In the genomic region with DNA sequence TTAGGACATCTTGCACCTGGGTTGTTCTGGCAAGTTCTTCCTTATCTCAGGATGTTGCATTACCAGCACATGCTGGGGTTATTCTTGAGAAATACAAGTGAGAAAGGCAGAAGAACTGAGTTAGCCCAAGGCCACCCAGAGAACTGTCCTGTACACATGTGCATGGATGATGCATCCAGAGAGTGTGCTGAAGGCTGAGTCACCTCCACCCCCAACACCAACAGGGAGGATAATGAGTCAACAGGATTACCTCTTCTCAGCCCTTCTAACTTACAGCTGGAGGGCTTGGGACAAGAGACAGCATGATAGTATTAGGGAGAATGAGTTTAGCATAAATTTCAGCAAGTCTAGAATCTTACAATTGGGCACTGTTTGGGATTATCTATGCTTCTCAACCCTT, we compare ENCODE assay signal across 9 cellular contexts. TPM values are rescaled to one million over a fixed set of nuclear protein-coding genes. Genes with fewer than 3 reads are reported as not detected.
DNase-seq lines count a peak whose midpoint lies in the region; ATAC-seq and TF ChIP-seq lines count a peak whose summit lies in the region.
"Had no signal": no experiment of that assay in that cellular context is flagged by ENCODE, and none has a peak within 500 bp of the region (broad histone marks: within the 10 kb centered on the region; RNA-seq: fewer than 3 reads in every experiment).

No MANE protein-coding gene starts in this region.

- no peak for TF ChIP-seq CTCF in epithelial cell of proximal tubule (conservative IDR thresholded peaks at IDR 0.05; ENCODE audit: low read depth, low read length)
- TF ChIP-seq CTCF in lower lobe of right lung (IDR thresholded peaks at IDR 0.05), result no peak
- no peak for TF ChIP-seq CTCF in tibial nerve (IDR thresholded peaks at IDR 0.05)

- ATAC-seq in activated CD8-positive, alpha-beta memory T cell treated with anti-CD3 and anti-CD28 coated beads, Interleukin-2, amount 10 ng/mL, durations not matched to agents 7 days and 5 days, result peak; percentile 66
- no peak for ATAC-seq in lower lobe of right lung

- no peak for TF ChIP-seq POLR2A in tibial nerve (IDR thresholded peaks at IDR 0.05)

- H3K4me1 ChIP-seq in lower lobe of right lung (no peaks in the 10 kb centered on the region), tibial nerve (no peaks in the 10 kb centered on the region)

- H3K4me3 ChIP-seq in epithelial cell of proximal tubule (ENCODE audit: low read depth, low read length), result no peak overlapping the region
- H3K4me3 ChIP-seq in lower lobe of right lung, result no peak overlapping the region
- H3K4me3 ChIP-seq in tibial nerve, result no peak overlapping the region

- no peaks in the 10 kb centered on the region for H3K36me3 Mint-ChIP-seq in activated CD8-positive, alpha-beta memory T cell treated with anti-CD3 and anti-CD28 coated beads, Interleukin-2, amount 10 ng/mL, durations not matched to agents 7 days and 5 days

- H3K27ac ChIP-seq in lower lobe of right lung, result no peak overlapping the region
- no peak overlapping the region for H3K27ac ChIP-seq in tibial nerve

- no peaks in the 10 kb centered on the region for H3K9me3 Mint-ChIP-seq in activated CD8-positive, alpha-beta memory T cell treated with anti-CD3 and anti-CD28 coated beads, Interleukin-2, amount 10 ng/mL, durations not matched to agents 7 days and 5 days (ENCODE audit: low read depth)

- peaks cover 5% of the 10 kb centered on the region for H3K4me1 Mint-ChIP-seq in activated CD8-positive, alpha-beta memory T cell treated with anti-CD3 and anti-CD28 coated beads, Interleukin-2, amount 10 ng/mL, durations not matched to agents 7 days and 5 days

- H3K27ac Mint-ChIP-seq in activated CD8-positive, alpha-beta memory T cell treated with anti-CD3 and anti-CD28 coated beads, Interleukin-2, amount 10 ng/mL, durations not matched to agents 7 days and 5 days, result no peak overlapping the region

- H3K9me3 ChIP-seq in lower lobe of right lung (no peaks in the 10 kb centered on the region), tibial nerve (no peaks in the 10 kb centered on the region)

- no peaks in the 10 kb centered on the region for H3K36me3 ChIP-seq in lower lobe of right lung
- no peaks in the 10 kb centered on the region for H3K36me3 ChIP-seq in tibial nerve

- no peak overlapping the region for H3K4me3 Mint-ChIP-seq in activated CD8-positive, alpha-beta memory T cell treated with anti-CD3 and anti-CD28 coated beads, Interleukin-2, amount 10 ng/mL, durations not matched to agents 7 days and 5 days

- TF ChIP-seq EP300 in tibial nerve (IDR thresholded peaks at IDR 0.05), result no peak

- H3K27me3 Mint-ChIP-seq in activated CD8-positive, alpha-beta memory T cell treated with anti-CD3 and anti-CD28 coated beads, Interleukin-2, amount 10 ng/mL, durations not matched to agents 7 days and 5 days, result peaks cover 25% of the 10 kb centered on the region

- CTCF ChIA-PET in activated CD8-positive, alpha-beta memory T cell treated with anti-CD3 and anti-CD28 coated beads, Interleukin-2, amount 10 ng/mL, durations not matched to agents 7 days and 5 days (lab: Charles Lee), result no interaction called here

- peaks cover 16% of the 10 kb centered on the region for H3K27me3 ChIP-seq in lower lobe of right lung (ENCODE audit: low read depth)
- no peaks in the 10 kb centered on the region for H3K27me3 ChIP-seq in tibial nerve

- peak; percentile 48 for DNase-seq in activated CD8-positive, alpha-beta memory T cell treated with anti-CD3 and anti-CD28 coated beads, Interleukin-2, amount 10 ng/mL, durations not matched to agents 7 days and 5 days
- no peak for DNase-seq in activated CD8-positive, alpha-beta memory T cell treated with anti-CD3 and anti-CD28 coated beads, Interleukin-2, amount 50 U/mL, for 4 hours
- DNase-seq in NCI-H774 (lab: John Stamatoyannopoulos, UW), result peak; percentile 8
- DNase-seq in epithelial cell of proximal tubule (ENCODE audit: low read depth), result peak; percentile 60
- DNase-seq in stimulated activated CD8-positive, alpha-beta memory T cell treated with anti-CD3 and anti-CD28 coated beads, Interleukin-4, amount 100 ng/mL, for 48 hours, result peak; percentile 47
- DNase-seq in lower lobe of right lung, result no peak
- no peak for DNase-seq in GM19238 (ENCODE audit: insufficient read length, low spot score)
- DNase-seq in tibial nerve (ENCODE audit: low spot score in 2 of 2), result no peak
- DNase-seq: nucleus accumbens had no signal

- intact Hi-C loops in lower lobe of right lung (cut with DNase I), result no loop called here

RNA-seq across cellular contexts. Expression of gene SCGN, which starts 8.5 kb away (rescaled TPM):
- not detected for total RNA-seq in activated CD8-positive, alpha-beta memory T cell treated with anti-CD3 and anti-CD28 coated beads, Interleukin-2, amount 10 ng/mL, durations not matched to agents 7 days and 5 days
- total RNA-seq in epithelial cell of proximal tubule, result not detected in 2 replicates
- not detected for total RNA-seq in lower lobe of right lung
- not detected for total RNA-seq in tibial nerve

Comparison
In these comparisons a context has a peak if more than half of its experiments do, and no peak if none do; other contexts are left out.
1. DNase-seq: peak in activated CD8-positive, alpha-beta memory T cell treated with anti-CD3 and anti-CD28 coated beads, Interleukin-2, amount 10 ng/mL, durations not matched to agents 7 days and 5 days (single experiment), NCI-H774 (single experiment), epithelial cell of proximal tubule (single experiment) and stimulated activated CD8-positive, alpha-beta memory T cell treated with anti-CD3 and anti-CD28 coated beads, Interleukin-4, amount 100 ng/mL, for 48 hours (single experiment); none in activated CD8-positive, alpha-beta memory T cell treated with anti-CD3 and anti-CD28 coated beads, Interleukin-2, amount 50 U/mL, for 4 hours (single experiment), lower lobe of right lung (single experiment), GM19238 (single experiment) and tibial nerve (0 of 2).